Comparison of ENCODE assay signal across 2 cellular contexts in genomic region chr3:64680334-64680733, GRCh38.
TF ChIP-seq lines count a peak whose summit lies in the region.

No MANE protein-coding gene starts in this region.

TF ChIP-seq in GM23338, 12 proteins besides CTCF, POLR2A, EP300 and RAD21:
- TF ChIP-seq JUNB (IDR thresholded peaks at IDR 0.05; ENCODE audit: unreplicated experiment) (no peak), EZH2phosphoT487 (IDR thresholded peaks at IDR 0.05; ENCODE audit: unreplicated experiment) (no peak), ETS1 (IDR thresholded peaks at IDR 0.05) (no peak), NANOG (IDR thresholded peaks at IDR 0.05; ENCODE audit: borderline replicate concordance) (no peak), ZNF462 (CRISPR knock-in tag; IDR thresholded peaks at IDR 0.05) (no peak), STAT1 (IDR thresholded peaks at IDR 0.05; ENCODE audit: unreplicated experiment) (no peak), POLR2AphosphoS5 (IDR thresholded peaks at IDR 0.05; ENCODE audit: low read depth) (no peak), CREB1 (CRISPR knock-in tag; IDR thresholded peaks at IDR 0.05; ENCODE audit: low read depth) (no peak), EZH2 (IDR thresholded peaks at IDR 0.05; ENCODE audit: low read depth, unreplicated experiment) (no peak), REST (IDR thresholded peaks at IDR 0.05; ENCODE audit: unreplicated experiment) (no peak), ZNF114 (CRISPR knock-in tag; IDR thresholded peaks at IDR 0.05) (no peak), ZNF331 (CRISPR knock-in tag; IDR thresholded peaks at IDR 0.05; ENCODE audit: low read depth) (no peak)

TF ChIP-seq in H1, 55 proteins besides CTCF, POLR2A, EP300 and RAD21:
- TF ChIP-seq ZNF274 (IDR thresholded peaks at IDR 0.05; ENCODE audit: borderline replicate concordance, extremely low read depth, low read length) (no peak), POLR2AphosphoS5 (IDR thresholded peaks at IDR 0.05; ENCODE audit: low read depth, low read length) (no peak), KDM1A (IDR thresholded peaks at IDR 0.05; ENCODE audit: borderline replicate concordance, low read length) (no peak), CHD7 (IDR thresholded peaks at IDR 0.05; ENCODE audit: insufficient replicate concordance, low read length) (no peak), BCL11A (IDR thresholded peaks at IDR 0.05; ENCODE audit: low read depth in 2 of 2, low read length in 2 of 2) (no peak), JUND (IDR thresholded peaks at IDR 0.05; ENCODE audit: low read length) (no peak), CREB1 (IDR thresholded peaks at IDR 0.05) (no peak), KDM5A (IDR thresholded peaks at IDR 0.05; ENCODE audit: low read length) (no peak)
